Comparison of ENCODE assay signal across 2 cellular contexts in the genomic region with DNA sequence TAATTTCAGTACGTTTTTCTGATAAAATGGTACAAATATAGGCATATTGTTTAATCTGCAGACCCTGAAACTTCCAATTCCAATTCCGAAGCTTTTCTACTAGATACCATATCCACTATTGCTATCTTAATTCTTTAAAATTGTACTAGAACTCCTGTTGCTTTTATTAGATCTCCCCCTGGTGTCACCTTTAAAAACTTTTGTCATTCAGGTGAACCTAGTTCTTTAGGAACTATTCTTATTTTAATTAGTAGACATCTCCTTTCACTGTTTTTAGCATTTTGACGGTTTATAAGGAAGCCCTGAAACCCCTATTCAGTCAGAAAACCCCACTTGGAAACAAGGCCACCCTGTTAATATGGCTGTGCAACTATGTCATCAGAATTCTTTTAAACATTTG.
TF ChIP-seq lines count a peak whose summit lies in the region.

No MANE protein-coding gene starts in this region.

TF ChIP-seq in SK-N-SH, 30 proteins besides CTCF, POLR2A, EP300 and RAD21 (continued from another document):
- TF ChIP-seq, protein P1, sequence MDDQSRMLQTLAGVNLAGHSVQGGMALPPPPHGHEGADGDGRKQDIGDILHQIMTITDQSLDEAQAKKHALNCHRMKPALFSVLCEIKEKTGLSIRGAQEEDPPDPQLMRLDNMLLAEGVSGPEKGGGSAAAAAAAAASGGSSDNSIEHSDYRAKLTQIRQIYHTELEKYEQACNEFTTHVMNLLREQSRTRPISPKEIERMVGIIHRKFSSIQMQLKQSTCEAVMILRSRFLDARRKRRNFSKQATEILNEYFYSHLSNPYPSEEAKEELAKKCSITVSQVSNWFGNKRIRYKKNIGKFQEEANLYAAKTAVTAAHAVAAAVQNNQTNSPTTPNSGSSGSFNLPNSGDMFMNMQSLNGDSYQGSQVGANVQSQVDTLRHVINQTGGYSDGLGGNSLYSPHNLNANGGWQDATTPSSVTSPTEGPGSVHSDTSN (IDR thresholded peaks at IDR 0.05): no peak
- TF ChIP-seq, protein P2, sequence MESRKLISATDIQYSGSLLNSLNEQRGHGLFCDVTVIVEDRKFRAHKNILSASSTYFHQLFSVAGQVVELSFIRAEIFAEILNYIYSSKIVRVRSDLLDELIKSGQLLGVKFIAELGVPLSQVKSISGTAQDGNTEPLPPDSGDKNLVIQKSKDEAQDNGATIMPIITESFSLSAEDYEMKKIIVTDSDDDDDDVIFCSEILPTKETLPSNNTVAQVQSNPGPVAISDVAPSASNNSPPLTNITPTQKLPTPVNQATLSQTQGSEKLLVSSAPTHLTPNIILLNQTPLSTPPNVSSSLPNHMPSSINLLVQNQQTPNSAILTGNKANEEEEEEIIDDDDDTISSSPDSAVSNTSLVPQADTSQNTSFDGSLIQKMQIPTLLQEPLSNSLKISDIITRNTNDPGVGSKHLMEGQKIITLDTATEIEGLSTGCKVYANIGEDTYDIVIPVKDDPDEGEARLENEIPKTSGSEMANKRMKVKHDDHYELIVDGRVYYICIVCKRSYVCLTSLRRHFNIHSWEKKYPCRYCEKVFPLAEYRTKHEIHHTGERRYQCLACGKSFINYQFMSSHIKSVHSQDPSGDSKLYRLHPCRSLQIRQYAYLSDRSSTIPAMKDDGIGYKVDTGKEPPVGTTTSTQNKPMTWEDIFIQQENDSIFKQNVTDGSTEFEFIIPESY (IDR thresholded peaks at IDR 0.05; ENCODE audit: borderline replicate concordance, low read depth): no peak
- TF ChIP-seq, protein P3, sequence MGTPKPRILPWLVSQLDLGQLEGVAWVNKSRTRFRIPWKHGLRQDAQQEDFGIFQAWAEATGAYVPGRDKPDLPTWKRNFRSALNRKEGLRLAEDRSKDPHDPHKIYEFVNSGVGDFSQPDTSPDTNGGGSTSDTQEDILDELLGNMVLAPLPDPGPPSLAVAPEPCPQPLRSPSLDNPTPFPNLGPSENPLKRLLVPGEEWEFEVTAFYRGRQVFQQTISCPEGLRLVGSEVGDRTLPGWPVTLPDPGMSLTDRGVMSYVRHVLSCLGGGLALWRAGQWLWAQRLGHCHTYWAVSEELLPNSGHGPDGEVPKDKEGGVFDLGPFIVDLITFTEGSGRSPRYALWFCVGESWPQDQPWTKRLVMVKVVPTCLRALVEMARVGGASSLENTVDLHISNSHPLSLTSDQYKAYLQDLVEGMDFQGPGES (IDR thresholded peaks at IDR 0.05; ENCODE audit: low read depth, low read length): no peak
- TF ChIP-seq, protein P4, sequence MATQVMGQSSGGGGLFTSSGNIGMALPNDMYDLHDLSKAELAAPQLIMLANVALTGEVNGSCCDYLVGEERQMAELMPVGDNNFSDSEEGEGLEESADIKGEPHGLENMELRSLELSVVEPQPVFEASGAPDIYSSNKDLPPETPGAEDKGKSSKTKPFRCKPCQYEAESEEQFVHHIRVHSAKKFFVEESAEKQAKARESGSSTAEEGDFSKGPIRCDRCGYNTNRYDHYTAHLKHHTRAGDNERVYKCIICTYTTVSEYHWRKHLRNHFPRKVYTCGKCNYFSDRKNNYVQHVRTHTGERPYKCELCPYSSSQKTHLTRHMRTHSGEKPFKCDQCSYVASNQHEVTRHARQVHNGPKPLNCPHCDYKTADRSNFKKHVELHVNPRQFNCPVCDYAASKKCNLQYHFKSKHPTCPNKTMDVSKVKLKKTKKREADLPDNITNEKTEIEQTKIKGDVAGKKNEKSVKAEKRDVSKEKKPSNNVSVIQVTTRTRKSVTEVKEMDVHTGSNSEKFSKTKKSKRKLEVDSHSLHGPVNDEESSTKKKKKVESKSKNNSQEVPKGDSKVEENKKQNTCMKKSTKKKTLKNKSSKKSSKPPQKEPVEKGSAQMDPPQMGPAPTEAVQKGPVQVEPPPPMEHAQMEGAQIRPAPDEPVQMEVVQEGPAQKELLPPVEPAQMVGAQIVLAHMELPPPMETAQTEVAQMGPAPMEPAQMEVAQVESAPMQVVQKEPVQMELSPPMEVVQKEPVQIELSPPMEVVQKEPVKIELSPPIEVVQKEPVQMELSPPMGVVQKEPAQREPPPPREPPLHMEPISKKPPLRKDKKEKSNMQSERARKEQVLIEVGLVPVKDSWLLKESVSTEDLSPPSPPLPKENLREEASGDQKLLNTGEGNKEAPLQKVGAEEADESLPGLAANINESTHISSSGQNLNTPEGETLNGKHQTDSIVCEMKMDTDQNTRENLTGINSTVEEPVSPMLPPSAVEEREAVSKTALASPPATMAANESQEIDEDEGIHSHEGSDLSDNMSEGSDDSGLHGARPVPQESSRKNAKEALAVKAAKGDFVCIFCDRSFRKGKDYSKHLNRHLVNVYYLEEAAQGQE (IDR thresholded peaks at IDR 0.05; ENCODE audit: low read depth, low read length): no peak
- TF ChIP-seq, protein P5, sequence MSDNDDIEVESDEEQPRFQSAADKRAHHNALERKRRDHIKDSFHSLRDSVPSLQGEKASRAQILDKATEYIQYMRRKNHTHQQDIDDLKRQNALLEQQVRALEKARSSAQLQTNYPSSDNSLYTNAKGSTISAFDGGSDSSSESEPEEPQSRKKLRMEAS (IDR thresholded peaks at IDR 0.05; ENCODE audit: low read depth): no peak
- no peak for TF ChIP-seq POLR2AphosphoS5 (IDR thresholded peaks at IDR 0.05; ENCODE audit: low read depth, low read length)
- TF ChIP-seq EZH2phosphoT487 (IDR thresholded peaks at IDR 0.05; ENCODE audit: borderline replicate concordance, low read depth): no peak
- no peak for TF ChIP-seq MXI1 (IDR thresholded peaks at IDR 0.05; ENCODE audit: low read depth, low read length)
- TF ChIP-seq, protein P6, sequence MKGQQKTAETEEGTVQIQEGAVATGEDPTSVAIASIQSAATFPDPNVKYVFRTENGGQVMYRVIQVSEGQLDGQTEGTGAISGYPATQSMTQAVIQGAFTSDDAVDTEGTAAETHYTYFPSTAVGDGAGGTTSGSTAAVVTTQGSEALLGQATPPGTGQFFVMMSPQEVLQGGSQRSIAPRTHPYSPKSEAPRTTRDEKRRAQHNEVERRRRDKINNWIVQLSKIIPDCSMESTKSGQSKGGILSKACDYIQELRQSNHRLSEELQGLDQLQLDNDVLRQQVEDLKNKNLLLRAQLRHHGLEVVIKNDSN (IDR thresholded peaks at IDR 0.05; ENCODE audit: borderline replicate concordance, low read depth): no peak
- TF ChIP-seq, protein P7, sequence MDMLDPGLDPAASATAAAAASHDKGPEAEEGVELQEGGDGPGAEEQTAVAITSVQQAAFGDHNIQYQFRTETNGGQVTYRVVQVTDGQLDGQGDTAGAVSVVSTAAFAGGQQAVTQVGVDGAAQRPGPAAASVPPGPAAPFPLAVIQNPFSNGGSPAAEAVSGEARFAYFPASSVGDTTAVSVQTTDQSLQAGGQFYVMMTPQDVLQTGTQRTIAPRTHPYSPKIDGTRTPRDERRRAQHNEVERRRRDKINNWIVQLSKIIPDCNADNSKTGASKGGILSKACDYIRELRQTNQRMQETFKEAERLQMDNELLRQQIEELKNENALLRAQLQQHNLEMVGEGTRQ (IDR thresholded peaks at IDR 0.05; ENCODE audit: borderline replicate concordance, low read depth, low read length): no peak
- no peak for TF ChIP-seq ELF1 (IDR thresholded peaks at IDR 0.05)
- TF ChIP-seq SMC3 (IDR thresholded peaks at IDR 0.05; ENCODE audit: low read depth, low read length): no peak
- TF ChIP-seq GABPA (IDR thresholded peaks at IDR 0.05; ENCODE audit: low read depth): no peak
- no peak for TF ChIP-seq RXRA (IDR thresholded peaks at IDR 0.05; ENCODE audit: borderline replicate concordance, low read depth)
- no peak for TF ChIP-seq MEF2A (IDR thresholded peaks at IDR 0.05; ENCODE audit: borderline replicate concordance, low read depth)
TF ChIP-seq in SK-N-SH: peak in this region for 0.

TF ChIP-seq in SK-N-SH treated with all-trans-retinoic acid at 6 μM for 48 hours, 23 proteins besides CTCF, POLR2A, EP300 and RAD21 (continued from another document):
- TF ChIP-seq, protein P8, sequence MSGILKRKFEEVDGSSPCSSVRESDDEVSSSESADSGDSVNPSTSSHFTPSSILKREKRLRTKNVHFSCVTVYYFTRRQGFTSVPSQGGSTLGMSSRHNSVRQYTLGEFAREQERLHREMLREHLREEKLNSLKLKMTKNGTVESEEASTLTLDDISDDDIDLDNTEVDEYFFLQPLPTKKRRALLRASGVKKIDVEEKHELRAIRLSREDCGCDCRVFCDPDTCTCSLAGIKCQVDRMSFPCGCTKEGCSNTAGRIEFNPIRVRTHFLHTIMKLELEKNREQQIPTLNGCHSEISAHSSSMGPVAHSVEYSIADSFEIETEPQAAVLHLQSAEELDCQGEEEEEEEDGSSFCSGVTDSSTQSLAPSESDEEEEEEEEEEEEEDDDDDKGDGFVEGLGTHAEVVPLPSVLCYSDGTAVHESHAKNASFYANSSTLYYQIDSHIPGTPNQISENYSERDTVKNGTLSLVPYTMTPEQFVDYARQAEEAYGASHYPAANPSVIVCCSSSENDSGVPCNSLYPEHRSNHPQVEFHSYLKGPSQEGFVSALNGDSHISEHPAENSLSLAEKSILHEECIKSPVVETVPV (CRISPR knock-in tag; IDR thresholded peaks at IDR 0.05): no peak
- TF ChIP-seq, protein P9, sequence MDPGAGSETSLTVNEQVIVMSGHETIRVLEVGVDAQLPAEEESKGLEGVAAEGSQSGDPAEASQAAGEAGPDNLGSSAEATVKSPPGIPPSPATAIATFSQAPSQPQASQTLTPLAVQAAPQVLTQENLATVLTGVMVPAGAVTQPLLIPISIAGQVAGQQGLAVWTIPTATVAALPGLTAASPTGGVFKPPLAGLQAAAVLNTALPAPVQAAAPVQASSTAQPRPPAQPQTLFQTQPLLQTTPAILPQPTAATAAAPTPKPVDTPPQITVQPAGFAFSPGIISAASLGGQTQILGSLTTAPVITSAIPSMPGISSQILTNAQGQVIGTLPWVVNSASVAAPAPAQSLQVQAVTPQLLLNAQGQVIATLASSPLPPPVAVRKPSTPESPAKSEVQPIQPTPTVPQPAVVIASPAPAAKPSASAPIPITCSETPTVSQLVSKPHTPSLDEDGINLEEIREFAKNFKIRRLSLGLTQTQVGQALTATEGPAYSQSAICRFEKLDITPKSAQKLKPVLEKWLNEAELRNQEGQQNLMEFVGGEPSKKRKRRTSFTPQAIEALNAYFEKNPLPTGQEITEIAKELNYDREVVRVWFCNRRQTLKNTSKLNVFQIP (CRISPR knock-in tag; IDR thresholded peaks at IDR 0.05; ENCODE audit: borderline replicate concordance, low read depth): no peak
- TF ChIP-seq SNAI2 (CRISPR knock-in tag; IDR thresholded peaks at IDR 0.05) (no peak), ZFP3 (CRISPR knock-in tag; IDR thresholded peaks at IDR 0.05) (no peak), BACH2 (CRISPR knock-in tag; IDR thresholded peaks at IDR 0.05; ENCODE audit: borderline replicate concordance) (no peak), ZNF565 (CRISPR knock-in tag; conservative IDR thresholded peaks at IDR 0.05; ENCODE audit: low read depth) (no peak), TOX (CRISPR knock-in tag; IDR thresholded peaks at IDR 0.05; ENCODE audit: borderline replicate concordance) (no peak), RARB (CRISPR knock-in tag; IDR thresholded peaks at IDR 0.05) (no peak), ARNTL (CRISPR knock-in tag; IDR thresholded peaks at IDR 0.05; ENCODE audit: borderline replicate concordance, low read depth) (no peak), ISL1 (CRISPR knock-in tag; IDR thresholded peaks at IDR 0.05) (no peak), TCF4 (CRISPR knock-in tag; IDR thresholded peaks at IDR 0.05; ENCODE audit: borderline replicate concordance) (no peak), ZNF70 (CRISPR knock-in tag; IDR thresholded peaks at IDR 0.05) (no peak), ZFP30 (CRISPR knock-in tag; IDR thresholded peaks at IDR 0.05) (no peak), OSR1 (CRISPR knock-in tag; IDR thresholded peaks at IDR 0.05) (no peak), PPARA (CRISPR knock-in tag; IDR thresholded peaks at IDR 0.05; ENCODE audit: borderline replicate concordance) (no peak), CSDC2 (CRISPR knock-in tag; IDR thresholded peaks at IDR 0.05) (no peak)
